1 cellular context compared by ENCODE assay signal in genomic region chr10:30538086-30538485, GRCh38.
A peak's percentile ranks its signal among the peaks of the same experiment; 100 is the strongest.
TF ChIP-seq lines count a peak whose summit lies in the region.

No MANE protein-coding gene starts in this region.

TF ChIP-seq in HepG2, 621 proteins besides CTCF, POLR2A, EP300 and RAD21 (continued from another document and continues in another):
- no peak for TF ChIP-seq KAT2B (IDR thresholded peaks at IDR 0.05; ENCODE audit: borderline replicate concordance, low read depth, low read length)
- no peak for TF ChIP-seq BORCS8-MEF2B (CRISPR knock-in tag; IDR thresholded peaks at IDR 0.05)
- TF ChIP-seq STAT5B (CRISPR knock-in tag; IDR thresholded peaks at IDR 0.05): no peak
- no peak for TF ChIP-seq HNRNPH1 (optimal IDR thresholded peaks at IDR 0.05; ENCODE audit: low read depth, low read length)
- TF ChIP-seq ZNF143 (CRISPR knock-in tag; IDR thresholded peaks at IDR 0.05): no peak
- no peak for TF ChIP-seq IRF9 (CRISPR knock-in tag; IDR thresholded peaks at IDR 0.05; ENCODE audit: borderline replicate concordance)
- TF ChIP-seq MAF1 (CRISPR knock-in tag; IDR thresholded peaks at IDR 0.05; ENCODE audit: borderline replicate concordance): no peak
- no peak for TF ChIP-seq ZNF207 (IDR thresholded peaks at IDR 0.05; ENCODE audit: borderline replicate concordance)
- TF ChIP-seq HDAC6 (IDR thresholded peaks at IDR 0.05; ENCODE audit: low read depth, low read length): no peak
- no peak for TF ChIP-seq MYC (CRISPR knock-in tag; IDR thresholded peaks at IDR 0.05; ENCODE audit: borderline replicate concordance)
- TF ChIP-seq REST (IDR thresholded peaks at IDR 0.05; ENCODE audit: borderline replicate concordance in 1 of 2, low read depth in 1 of 2, low read length in 2 of 2): no peak
- TF ChIP-seq ZBTB46 (CRISPR knock-in tag; IDR thresholded peaks at IDR 0.05; ENCODE audit: borderline replicate concordance): no peak
- TF ChIP-seq E2F1 (CRISPR knock-in tag; IDR thresholded peaks at IDR 0.05): no peak
- peak; percentile 57; the same call in 1 of the 2 replicates for TF ChIP-seq YEATS2 (CRISPR knock-in tag; IDR thresholded peaks at IDR 0.05; ENCODE audit: borderline replicate concordance)
- TF ChIP-seq ZNF530 (CRISPR knock-in tag; IDR thresholded peaks at IDR 0.05; ENCODE audit: low read depth): no peak
- no peak for TF ChIP-seq PRDM10 (CRISPR knock-in tag; IDR thresholded peaks at IDR 0.05; ENCODE audit: low read depth)
- no peak for TF ChIP-seq GABPA (IDR thresholded peaks at IDR 0.05; ENCODE audit: low read depth, low read length)
- no peak for TF ChIP-seq GABPA (CRISPR knock-in tag; IDR thresholded peaks at IDR 0.05; ENCODE audit: low read depth)
- no peak for TF ChIP-seq ZSCAN30 (CRISPR knock-in tag; IDR thresholded peaks at IDR 0.05)
- no peak for TF ChIP-seq KLF13 (CRISPR knock-in tag; IDR thresholded peaks at IDR 0.05)
- TF ChIP-seq ZNF672 (CRISPR knock-in tag; IDR thresholded peaks at IDR 0.05): no peak
- TF ChIP-seq STAT6 (CRISPR knock-in tag; IDR thresholded peaks at IDR 0.05; ENCODE audit: borderline replicate concordance): no peak
- no peak for TF ChIP-seq ZNF10 (CRISPR knock-in tag; IDR thresholded peaks at IDR 0.05; ENCODE audit: borderline replicate concordance, low read depth)
- no peak for TF ChIP-seq HMGXB4 (CRISPR knock-in tag; IDR thresholded peaks at IDR 0.05; ENCODE audit: borderline replicate concordance in 1 of 2, low read depth in 1 of 2)
- TF ChIP-seq ZNF260 (CRISPR knock-in tag; IDR thresholded peaks at IDR 0.05; ENCODE audit: borderline replicate concordance, low read depth): no peak
- TF ChIP-seq GLMP (CRISPR knock-in tag; IDR thresholded peaks at IDR 0.05; ENCODE audit: borderline replicate concordance): no peak
- peak; percentile 87 for TF ChIP-seq MEIS2 (CRISPR knock-in tag; IDR thresholded peaks at IDR 0.05)
- peak; percentile 27 for TF ChIP-seq ZNF18 (CRISPR knock-in tag; IDR thresholded peaks at IDR 0.05; ENCODE audit: insufficient replicate concordance)
- TF ChIP-seq POLR2AphosphoS2 (IDR thresholded peaks at IDR 0.05; ENCODE audit: low read depth, low read length): no peak
- no peak for TF ChIP-seq ZNF446 (CRISPR knock-in tag; IDR thresholded peaks at IDR 0.05)
- TF ChIP-seq MTA1 (CRISPR knock-in tag; IDR thresholded peaks at IDR 0.05; ENCODE audit: borderline replicate concordance): no peak
- no peak for TF ChIP-seq LCORL (IDR thresholded peaks at IDR 0.05)
- TF ChIP-seq LCORL (CRISPR knock-in tag; IDR thresholded peaks at IDR 0.05): no peak
- TF ChIP-seq DRAP1 (CRISPR knock-in tag; IDR thresholded peaks at IDR 0.05): 0 out of 2 replicates have a peak, but pooled peaks have one; percentile 4
- TF ChIP-seq ZNF503 (CRISPR knock-in tag; IDR thresholded peaks at IDR 0.05): 0 out of 2 replicates have a peak, but pooled peaks have one; percentile 28
